1 cellular context compared by ENCODE assay signal in the genomic region with DNA sequence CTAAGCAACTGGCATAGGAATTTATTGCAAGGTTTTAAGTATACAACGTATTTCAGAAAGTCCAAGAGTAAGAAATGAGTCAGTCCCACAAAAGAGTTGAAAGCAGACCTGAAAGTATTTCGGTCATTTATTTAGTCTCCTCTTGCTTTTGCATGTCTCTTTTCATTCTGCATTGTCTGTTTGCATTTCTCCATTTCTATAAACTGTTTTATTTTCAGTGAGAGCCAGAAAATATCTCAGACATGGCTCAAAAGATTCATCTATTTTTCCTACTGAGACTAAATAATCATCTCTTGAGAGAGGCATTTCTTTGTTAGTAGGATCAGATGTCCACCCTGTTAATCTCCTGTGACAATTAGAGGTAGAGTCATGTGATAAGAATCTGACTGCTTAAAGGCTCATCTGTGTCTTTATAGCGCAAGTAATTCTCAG.
TF ChIP-seq lines count a peak whose summit lies in the region.

No MANE protein-coding gene starts in this region.

TF ChIP-seq in GM12878, 131 proteins besides CTCF, POLR2A, EP300 and RAD21 (continued from another document):
- TF ChIP-seq, protein P1, sequence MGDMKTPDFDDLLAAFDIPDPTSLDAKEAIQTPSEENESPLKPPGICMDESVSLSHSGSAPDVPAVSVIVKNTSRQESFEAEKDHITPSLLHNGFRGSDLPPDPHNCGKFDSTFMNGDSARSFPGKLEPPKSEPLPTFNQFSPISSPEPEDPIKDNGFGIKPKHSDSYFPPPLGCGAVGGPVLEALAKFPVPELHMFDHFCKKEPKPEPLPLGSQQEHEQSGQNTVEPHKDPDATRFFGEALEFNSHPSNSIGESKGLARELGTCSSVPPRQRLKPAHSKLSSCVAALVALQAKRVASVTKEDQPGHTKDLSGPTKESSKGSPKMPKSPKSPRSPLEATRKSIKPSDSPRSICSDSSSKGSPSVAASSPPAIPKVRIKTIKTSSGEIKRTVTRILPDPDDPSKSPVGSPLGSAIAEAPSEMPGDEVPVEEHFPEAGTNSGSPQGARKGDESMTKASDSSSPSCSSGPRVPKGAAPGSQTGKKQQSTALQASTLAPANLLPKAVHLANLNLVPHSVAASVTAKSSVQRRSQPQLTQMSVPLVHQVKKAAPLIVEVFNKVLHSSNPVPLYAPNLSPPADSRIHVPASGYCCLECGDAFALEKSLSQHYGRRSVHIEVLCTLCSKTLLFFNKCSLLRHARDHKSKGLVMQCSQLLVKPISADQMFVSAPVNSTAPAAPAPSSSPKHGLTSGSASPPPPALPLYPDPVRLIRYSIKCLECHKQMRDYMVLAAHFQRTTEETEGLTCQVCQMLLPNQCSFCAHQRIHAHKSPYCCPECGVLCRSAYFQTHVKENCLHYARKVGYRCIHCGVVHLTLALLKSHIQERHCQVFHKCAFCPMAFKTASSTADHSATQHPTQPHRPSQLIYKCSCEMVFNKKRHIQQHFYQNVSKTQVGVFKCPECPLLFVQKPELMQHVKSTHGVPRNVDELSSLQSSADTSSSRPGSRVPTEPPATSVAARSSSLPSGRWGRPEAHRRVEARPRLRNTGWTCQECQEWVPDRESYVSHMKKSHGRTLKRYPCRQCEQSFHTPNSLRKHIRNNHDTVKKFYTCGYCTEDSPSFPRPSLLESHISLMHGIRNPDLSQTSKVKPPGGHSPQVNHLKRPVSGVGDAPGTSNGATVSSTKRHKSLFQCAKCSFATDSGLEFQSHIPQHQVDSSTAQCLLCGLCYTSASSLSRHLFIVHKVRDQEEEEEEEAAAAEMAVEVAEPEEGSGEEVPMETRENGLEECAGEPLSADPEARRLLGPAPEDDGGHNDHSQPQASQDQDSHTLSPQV (IDR thresholded peaks at IDR 0.05), result 0 out of 2 replicates have a peak, but pooled peaks have one; percentile 23
- TF ChIP-seq MTA2 (IDR thresholded peaks at IDR 0.05; ENCODE audit: low read depth) (peak; percentile 43), ZNF217 (IDR thresholded peaks at IDR 0.05) (0 out of 2 replicates have a peak, but pooled peaks have one; percentile 72), DPF2 (IDR thresholded peaks at IDR 0.05) (no peak; the same call in 1 of the 2 replicates), NFXL1 (IDR thresholded peaks at IDR 0.05; ENCODE audit: borderline replicate concordance) (no peak), SREBF2 (IDR thresholded peaks at IDR 0.05; ENCODE audit: low read length) (no peak), PML (IDR thresholded peaks at IDR 0.05; ENCODE audit: low read length) (no peak), IKZF2 (IDR thresholded peaks at IDR 0.05) (peak; percentile 63; a peak in 2 of 4 replicates)
- TF ChIP-seq, protein P2, sequence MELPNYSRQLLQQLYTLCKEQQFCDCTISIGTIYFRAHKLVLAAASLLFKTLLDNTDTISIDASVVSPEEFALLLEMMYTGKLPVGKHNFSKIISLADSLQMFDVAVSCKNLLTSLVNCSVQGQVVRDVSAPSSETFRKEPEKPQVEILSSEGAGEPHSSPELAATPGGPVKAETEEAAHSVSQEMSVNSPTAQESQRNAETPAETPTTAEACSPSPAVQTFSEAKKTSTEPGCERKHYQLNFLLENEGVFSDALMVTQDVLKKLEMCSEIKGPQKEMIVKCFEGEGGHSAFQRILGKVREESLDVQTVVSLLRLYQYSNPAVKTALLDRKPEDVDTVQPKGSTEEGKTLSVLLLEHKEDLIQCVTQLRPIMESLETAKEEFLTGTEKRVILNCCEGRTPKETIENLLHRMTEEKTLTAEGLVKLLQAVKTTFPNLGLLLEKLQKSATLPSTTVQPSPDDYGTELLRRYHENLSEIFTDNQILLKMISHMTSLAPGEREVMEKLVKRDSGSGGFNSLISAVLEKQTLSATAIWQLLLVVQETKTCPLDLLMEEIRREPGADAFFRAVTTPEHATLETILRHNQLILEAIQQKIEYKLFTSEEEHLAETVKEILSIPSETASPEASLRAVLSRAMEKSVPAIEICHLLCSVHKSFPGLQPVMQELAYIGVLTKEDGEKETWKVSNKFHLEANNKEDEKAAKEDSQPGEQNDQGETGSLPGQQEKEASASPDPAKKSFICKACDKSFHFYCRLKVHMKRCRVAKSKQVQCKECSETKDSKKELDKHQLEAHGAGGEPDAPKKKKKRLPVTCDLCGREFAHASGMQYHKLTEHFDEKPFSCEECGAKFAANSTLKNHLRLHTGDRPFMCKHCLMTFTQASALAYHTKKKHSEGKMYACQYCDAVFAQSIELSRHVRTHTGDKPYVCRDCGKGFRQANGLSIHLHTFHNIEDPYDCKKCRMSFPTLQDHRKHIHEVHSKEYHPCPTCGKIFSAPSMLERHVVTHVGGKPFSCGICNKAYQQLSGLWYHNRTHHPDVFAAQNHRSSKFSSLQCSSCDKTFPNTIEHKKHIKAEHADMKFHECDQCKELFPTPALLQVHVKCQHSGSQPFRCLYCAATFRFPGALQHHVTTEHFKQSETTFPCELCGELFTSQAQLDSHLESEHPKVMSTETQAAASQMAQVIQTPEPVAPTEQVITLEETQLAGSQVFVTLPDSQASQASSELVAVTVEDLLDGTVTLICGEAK (IDR thresholded peaks at IDR 0.05; ENCODE audit: borderline replicate concordance), result no peak
- TF ChIP-seq, protein P3, sequence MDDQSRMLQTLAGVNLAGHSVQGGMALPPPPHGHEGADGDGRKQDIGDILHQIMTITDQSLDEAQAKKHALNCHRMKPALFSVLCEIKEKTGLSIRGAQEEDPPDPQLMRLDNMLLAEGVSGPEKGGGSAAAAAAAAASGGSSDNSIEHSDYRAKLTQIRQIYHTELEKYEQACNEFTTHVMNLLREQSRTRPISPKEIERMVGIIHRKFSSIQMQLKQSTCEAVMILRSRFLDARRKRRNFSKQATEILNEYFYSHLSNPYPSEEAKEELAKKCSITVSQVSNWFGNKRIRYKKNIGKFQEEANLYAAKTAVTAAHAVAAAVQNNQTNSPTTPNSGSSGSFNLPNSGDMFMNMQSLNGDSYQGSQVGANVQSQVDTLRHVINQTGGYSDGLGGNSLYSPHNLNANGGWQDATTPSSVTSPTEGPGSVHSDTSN (IDR thresholded peaks at IDR 0.05; ENCODE audit: insufficient replicate concordance, low read depth, low read length), result no peak
- TF ChIP-seq, protein P4, sequence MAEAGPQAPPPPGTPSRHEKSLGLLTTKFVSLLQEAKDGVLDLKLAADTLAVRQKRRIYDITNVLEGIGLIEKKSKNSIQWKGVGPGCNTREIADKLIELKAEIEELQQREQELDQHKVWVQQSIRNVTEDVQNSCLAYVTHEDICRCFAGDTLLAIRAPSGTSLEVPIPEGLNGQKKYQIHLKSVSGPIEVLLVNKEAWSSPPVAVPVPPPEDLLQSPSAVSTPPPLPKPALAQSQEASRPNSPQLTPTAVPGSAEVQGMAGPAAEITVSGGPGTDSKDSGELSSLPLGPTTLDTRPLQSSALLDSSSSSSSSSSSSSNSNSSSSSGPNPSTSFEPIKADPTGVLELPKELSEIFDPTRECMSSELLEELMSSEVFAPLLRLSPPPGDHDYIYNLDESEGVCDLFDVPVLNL (IDR thresholded peaks at IDR 0.05; ENCODE audit: low read depth, low read length), result no peak
